28 cellular contexts compared by ENCODE assay signal in the genomic region with DNA sequence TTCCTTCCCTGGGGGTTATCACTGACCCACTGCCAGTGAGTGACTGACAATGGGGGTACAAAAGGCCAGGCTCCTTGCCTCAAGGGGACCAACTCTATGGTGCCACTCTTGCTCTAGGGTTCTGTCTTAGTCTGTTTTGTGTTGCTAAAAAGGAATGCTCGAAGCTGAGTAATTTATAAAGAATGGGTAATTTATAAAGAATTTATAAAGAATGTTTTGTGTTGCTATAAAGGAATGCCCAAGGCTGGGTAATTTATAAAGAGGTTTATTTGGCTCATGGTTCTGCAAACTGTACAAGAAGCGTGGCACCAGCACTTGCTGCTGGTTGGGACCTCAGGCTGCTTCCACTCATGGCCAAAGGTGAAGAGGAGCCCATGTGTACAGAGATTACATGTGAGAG.
"Had no signal": no experiment of that assay in that cellular context is flagged by ENCODE, and none has a peak within 500 bp of the region (broad histone marks: within the 10 kb centered on the region; RNA-seq: fewer than 3 reads in every experiment).

No MANE protein-coding gene starts in this region.

- H3K36me3 ChIP-seq: adrenal gland, ascending aorta, cardiac muscle cell, gastroesophageal sphincter, thyroid gland, upper lobe of right lung, WERI-Rb-1 had no signal

- DNase-seq: activated CD4-positive, alpha-beta T cell treated with anti-CD3 and anti-CD28 coated beads for 48 hours; activated CD4-positive, alpha-beta T cell treated with anti-CD3 and anti-CD28 coated beads, Interleukin-2, amount 50 U/mL, for 48 hours; activated CD8-positive, alpha-beta memory T cell treated with anti-CD3 and anti-CD28 coated beads for 24 hours; activated effector memory CD4-positive, alpha-beta T cell treated with Interleukin-2 at 50 U/mL for 16 hours; activated naive CD4-positive, alpha-beta T cell treated with Interleukin-2 at 50 U/mL for 16 hours; adrenal gland; dorsolateral prefrontal cortex; effector memory CD4-positive, alpha-beta T cell; head of caudate nucleus; hippocampal formation; kidney; left colon; mammary epithelial cell; retina; small intestine; stimulated activated CD4-positive, alpha-beta T cell treated with anti-CD3 and anti-CD28 coated beads, Interleukin-4, amount 100 ng/mL, for 24 hours; stimulated activated naive CD8-positive, alpha-beta T cell treated with anti-CD3 and anti-CD28 coated beads, Interleukin-15, amount 100 ng/mL, for 72 hours; T1000; thyroid gland; upper lobe of right lung; WERI-Rb-1 had no signal

- ATAC-seq: activated CD4-positive, CD25-positive, alpha-beta regulatory T cell treated with anti-CD3 and anti-CD28 coated beads, Interleukin-2, amount 50 U/mL, for 24 hours; gastroesophageal sphincter; left colon; sciatic nerve; stimulated activated memory B cell treated with anti-CD40 and anti-IgM and Interleukin-4, amounts not matched to agents 10 μg/mL and 1 μg/mL and 100 μg/mL, for 72 hours; stimulated activated naive CD8-positive, alpha-beta T cell treated with anti-CD3 and anti-CD28 coated beads, Interleukin-15, amount 100 ng/mL, for 72 hours; upper lobe of right lung had no signal

- H3K27ac ChIP-seq: adrenal gland, ascending aorta, cardiac muscle cell, coronary artery, dorsolateral prefrontal cortex, gastroesophageal sphincter, thyroid gland, upper lobe of right lung, WERI-Rb-1 had no signal

- H3K9me3 ChIP-seq: ascending aorta, gastroesophageal sphincter, thyroid gland, upper lobe of right lung had no signal

- H3K4me1 ChIP-seq: adrenal gland, ascending aorta, gastroesophageal sphincter, thyroid gland, upper lobe of right lung had no signal

- H3K27me3 ChIP-seq: adrenal gland, ascending aorta, cardiac muscle cell, dorsolateral prefrontal cortex, gastroesophageal sphincter, thyroid gland, upper lobe of right lung had no signal

- H3K4me3 ChIP-seq: adrenal gland, ascending aorta, cardiac muscle cell, coronary artery, dorsolateral prefrontal cortex, gastroesophageal sphincter, thyroid gland, upper lobe of right lung had no signal
